ENCODE assay signal across 23 cellular contexts in the genomic region with DNA sequence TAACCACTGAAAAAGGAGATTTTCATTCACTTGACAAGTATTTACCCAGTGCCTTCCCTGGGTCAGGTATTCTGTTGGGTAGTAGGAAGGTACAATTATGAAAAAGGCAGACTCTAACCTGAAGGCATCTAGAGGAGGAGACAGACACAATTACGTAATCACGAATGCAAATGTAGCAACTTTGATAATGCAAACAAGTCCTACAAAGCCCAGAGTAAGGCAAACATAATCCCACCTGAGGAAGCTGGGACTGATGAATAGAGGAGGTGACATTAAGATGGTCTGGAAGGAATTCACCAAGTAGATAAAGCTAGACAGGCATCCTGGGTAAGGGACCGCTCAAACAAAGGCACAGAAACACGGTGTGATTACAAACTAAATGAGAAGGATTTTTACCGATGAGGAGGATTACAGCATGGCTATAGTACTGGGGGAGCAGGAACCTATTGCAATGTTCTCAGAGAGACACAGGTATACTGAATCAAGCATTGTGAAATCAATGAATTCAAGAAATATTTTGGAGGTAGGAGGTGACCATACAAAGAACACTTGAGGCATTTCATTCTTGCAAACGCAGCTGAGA. TPM values are rescaled to one million over a fixed set of nuclear protein-coding genes. Genes with fewer than 3 reads are reported as not detected.
DNase-seq lines count a peak whose midpoint lies in the region; ATAC-seq, FAIRE-seq and TF ChIP-seq lines count a peak whose summit lies in the region.
"Had no signal": no experiment of that assay in that cellular context is flagged by ENCODE, and none has a peak within 500 bp of the region (broad histone marks: within the 10 kb centered on the region; RNA-seq: fewer than 3 reads in every experiment).

No MANE protein-coding gene starts in this region.

- no peaks in the 10 kb centered on the region for H3K9me3 ChIP-seq in HUES64 (ENCODE audit: insufficient read depth, low read depth, low read length)
- H3K9me3 ChIP-seq in gastroesophageal sphincter, result no peaks in the 10 kb centered on the region
- H3K9me3 ChIP-seq: esophagus squamous epithelium, lower lobe of right lung had no signal

- TF ChIP-seq POLR2A in gastroesophageal sphincter (IDR thresholded peaks at IDR 0.05), result no peak

- H3K56ac ChIP-seq in mesendoderm (ENCODE audit: low read length), result no peak overlapping the region

- WGBS in HUES64, result 44% methylated on average over 6 of the region's 6 CpGs
- WGBS in mesendoderm (ENCODE audit: extremely low coverage, insufficient coverage, low lambda C conversion rate), result no CpG with 5 or more reads among the region's 6 CpGs
- 78 to 80% methylated on average over 6 of the region's 6 CpGs for WGBS in gastroesophageal sphincter (ENCODE audit: low coverage in 1 of 2), 2 donors

- no peaks in the 10 kb centered on the region for H3K79me2 ChIP-seq in mesendoderm (ENCODE audit: control insufficient read depth, insufficient read depth, low read length)

- H3K4me2 ChIP-seq in mesendoderm (ENCODE audit: low read length), result no peak overlapping the region

- H3K79me1 ChIP-seq in mesendoderm (ENCODE audit: low read length), result no peaks in the 10 kb centered on the region

- no peak overlapping the region for H2BK120ac ChIP-seq in mesendoderm (ENCODE audit: low read depth, low read length)

- H3K27me3 Mint-ChIP-seq in effector memory CD8-positive, alpha-beta T cell, result peaks cover 35 to 52% of the 10 kb centered on the region in 2 donors

- DNase-seq in NCI-H2029 (lab: John Stamatoyannopoulos, UW) (peak; percentile 14), mesendoderm (peak; percentile 89), HTR-8/SVneo (ENCODE audit: insufficient read length, low spot score) (no peak)
- no peak for DNase-seq in effector memory CD8-positive, alpha-beta T cell
- DNase-seq: activated CD4-positive, alpha-beta T cell treated with anti-CD3 and anti-CD28 coated beads, Interleukin-2, amount 10 ng/mL, durations not matched to agents 7 days and 5 days; activated CD8-positive, alpha-beta memory T cell treated with anti-CD3 and anti-CD28 coated beads, Interleukin-2, amount 50 U/mL, for 48 hours; activated gamma-delta T cell; amniotic stem cell; CD4-positive, alpha-beta memory T cell; DMS79; esophagus squamous epithelium; immature natural killer cell; lower lobe of right lung; NCI-H1930; NCI-H524; right cardiac atrium; Right ventricle myocardium superior; stimulated activated naive CD4-positive, alpha-beta T cell; T-cell had no signal

- no peak for TF ChIP-seq EP300 in gastroesophageal sphincter (IDR thresholded peaks at IDR 0.05)

- H2AK5ac ChIP-seq in mesendoderm (ENCODE audit: low read length), result no peak overlapping the region

- no peak overlapping the region for H3K23ac ChIP-seq in mesendoderm (ENCODE audit: low read length)

- no peak for TF ChIP-seq CTCF in gastroesophageal sphincter (IDR thresholded peaks at IDR 0.05)

- H4K5ac ChIP-seq in mesendoderm (ENCODE audit: low read length), result no peak overlapping the region

- H3K27ac ChIP-seq in HUES64 (ENCODE audit: low read depth, low read length) (peak overlapping the region; percentile 6; the same call in 1 of the 2 replicates), cingulate gyrus (ENCODE audit: low read depth, low read length) (peak overlapping the region; percentile 7), mesendoderm (ENCODE audit: low read depth, low read length) (peak overlapping the region; percentile 80), gastroesophageal sphincter (no peak overlapping the region)
- H3K27ac ChIP-seq: esophagus squamous epithelium, lower lobe of right lung had no signal

- H3K4me1 ChIP-seq in HUES64 (ENCODE audit: insufficient read depth, low read length) (peaks cover 16% of the 10 kb centered on the region), mesendoderm (ENCODE audit: control insufficient read depth, low read depth, low read length) (peaks cover 8% of the 10 kb centered on the region), gastroesophageal sphincter (no peaks in the 10 kb centered on the region)
- H3K4me1 ChIP-seq: lower lobe of right lung had no signal

- FAIRE-seq in HTR-8/SVneo (lab: Jason Lieb, UNC), result no peak

- no peak overlapping the region for H2BK15ac ChIP-seq in mesendoderm (replicated peaks; ENCODE audit: low read depth)

- H3K4me3 ChIP-seq in HUES64 (ENCODE audit: low read length) (no peak overlapping the region), mesendoderm (ENCODE audit: low read length) (no peak overlapping the region), gastroesophageal sphincter (no peak overlapping the region)
- H3K4me3 ChIP-seq: esophagus squamous epithelium, lower lobe of right lung had no signal

- H3K9ac ChIP-seq in HUES64 (ENCODE audit: low read depth, low read length), result no peak overlapping the region
- no peak overlapping the region for H3K9ac ChIP-seq in mesendoderm (ENCODE audit: low read length)

- no peak overlapping the region for H2BK5ac ChIP-seq in mesendoderm (ENCODE audit: low read length)

- H3K27me3 ChIP-seq in HUES64 (ENCODE audit: insufficient read depth, low read length) (no peaks in the 10 kb centered on the region), mesendoderm (ENCODE audit: insufficient read depth, low read length, poor library complexity) (no peaks in the 10 kb centered on the region), gastroesophageal sphincter (no peaks in the 10 kb centered on the region)
- H3K27me3 ChIP-seq: esophagus squamous epithelium had no signal

- H3K9me3 Mint-ChIP-seq in effector memory CD8-positive, alpha-beta T cell, result no peaks in the 10 kb centered on the region
- H3K9me3 Mint-ChIP-seq: activated CD4-positive, alpha-beta T cell treated with anti-CD3 and anti-CD28 coated beads, Interleukin-2, amount 10 ng/mL, durations not matched to agents 7 days and 5 days; CD4-positive, alpha-beta memory T cell; immature natural killer cell; T-cell had no signal

- H3K36me3 ChIP-seq in HUES64 (ENCODE audit: insufficient read depth, low read length), result no peaks in the 10 kb centered on the region
- H3K36me3 ChIP-seq in mesendoderm (ENCODE audit: control insufficient read depth, insufficient read depth, low read length), result no peaks in the 10 kb centered on the region
- no peaks in the 10 kb centered on the region for H3K36me3 ChIP-seq in gastroesophageal sphincter
- H3K36me3 ChIP-seq: esophagus squamous epithelium, lower lobe of right lung had no signal

- no peak overlapping the region for H3K27ac Mint-ChIP-seq in effector memory CD8-positive, alpha-beta T cell
- H3K27ac Mint-ChIP-seq: activated CD4-positive, alpha-beta T cell treated with anti-CD3 and anti-CD28 coated beads, Interleukin-2, amount 10 ng/mL, durations not matched to agents 7 days and 5 days; CD4-positive, alpha-beta memory T cell; T-cell had no signal

- H3K18ac ChIP-seq in mesendoderm (ENCODE audit: low read length), result no peak overlapping the region

- H3K4me3 Mint-ChIP-seq in effector memory CD8-positive, alpha-beta T cell, result no peak overlapping the region
- H3K4me3 Mint-ChIP-seq: activated CD4-positive, alpha-beta T cell treated with anti-CD3 and anti-CD28 coated beads, Interleukin-2, amount 10 ng/mL, durations not matched to agents 7 days and 5 days; CD4-positive, alpha-beta memory T cell; immature natural killer cell; T-cell had no signal

- H3K36me3 Mint-ChIP-seq in effector memory CD8-positive, alpha-beta T cell (ENCODE audit: insufficient read depth), result no peaks in the 10 kb centered on the region
- H3K36me3 Mint-ChIP-seq: CD4-positive, alpha-beta memory T cell; immature natural killer cell; T-cell had no signal

- ATAC-seq in effector memory CD8-positive, alpha-beta T cell (replicated peaks), result no peak
- ATAC-seq in gastroesophageal sphincter, result no peak
- no peak for ATAC-seq in HG02798 (IDR thresholded peaks at IDR 0.05; ENCODE audit: poor library complexity, unreplicated experiment)
- ATAC-seq: lower lobe of right lung, right cardiac atrium, T-cell had no signal

- no peak overlapping the region for H3K4ac ChIP-seq in mesendoderm (ENCODE audit: low read depth, low read length)

- H4K8ac ChIP-seq in mesendoderm (ENCODE audit: low read depth, low read length), result no peak overlapping the region

- H3K4me1 Mint-ChIP-seq in effector memory CD8-positive, alpha-beta T cell (ENCODE audit: low read depth in 2 of 2), result no peaks in the 10 kb centered on the region
- H3K4me1 Mint-ChIP-seq: activated CD4-positive, alpha-beta T cell treated with anti-CD3 and anti-CD28 coated beads, Interleukin-2, amount 10 ng/mL, durations not matched to agents 7 days and 5 days; CD4-positive, alpha-beta memory T cell; immature natural killer cell; T-cell had no signal

RNA-seq across cellular contexts. Expression of gene TMEM150C, which starts 37.1 kb away (rescaled TPM):
- 2.5 TPM for polyA plus RNA-seq in HUES64 (2013, experiment 1 of 2)
- polyA plus RNA-seq in HUES64 (2013, experiment 2 of 2), result 3.2 TPM
- 2.0 TPM for polyA plus RNA-seq in mesendoderm (2013, experiment 1 of 2)
- 1.6 TPM for polyA plus RNA-seq in mesendoderm (2013, experiment 2 of 2)
- 1 to 10 TPM; 3.5 to 10.0 (median 4.8) TPM for total RNA-seq in gastroesophageal sphincter
- total RNA-seq: activated CD4-positive, alpha-beta T cell treated with anti-CD3 and anti-CD28 coated beads, Interleukin-2, amount 10 ng/mL, durations not matched to agents 7 days and 5 days; CD4-positive, alpha-beta memory T cell had no signal

Comparison
In these comparisons a context has a peak if more than half of its experiments do, and no peak if none do; other contexts are left out.
1. H3K27ac ChIP-seq: peak in HUES64 (single experiment), cingulate gyrus (single experiment) and mesendoderm (single experiment); none in gastroesophageal sphincter (0 of 4).
2. DNase-seq: peak in NCI-H2029 (single experiment) and mesendoderm (single experiment); none in effector memory CD8-positive, alpha-beta T cell (0 of 3) and HTR-8/SVneo (single experiment).